ENCODE assay signal across 11 cellular contexts in genomic region chr3:152380048-152380447, GRCh38.
DNase-seq lines count a peak whose midpoint lies in the region; ATAC-seq and TF ChIP-seq lines count a peak whose summit lies in the region.
"Had no signal": no experiment of that assay in that cellular context is flagged by ENCODE, and none has a peak within 500 bp of the region (broad histone marks: within the 10 kb centered on the region; RNA-seq: fewer than 3 reads in every experiment).

No MANE protein-coding gene starts in this region.

- no peaks in the 10 kb centered on the region for H3K9me3 Mint-ChIP-seq in activated naive CD4-positive, alpha-beta T cell treated with anti-CD3 and anti-CD28 coated beads, Interleukin-2, amount 50 U/mL, for 24 hours
- no peaks in the 10 kb centered on the region for H3K9me3 Mint-ChIP-seq in activated T-helper 2 cell treated with anti-CD3 and anti-CD28 coated beads, Interferon-gamma antibody, Interleukin-2, Interleukin-4, amounts not matched to agents 10 μg/mL and 5 μg/mL and 100 μg/mL, durations not matched to agents 14 hours and 24 hours and 36 hours
- no peaks in the 10 kb centered on the region for H3K9me3 Mint-ChIP-seq in endothelial cell (ENCODE audit: unreplicated experiment)

- no peak overlapping the region for H2AK5ac ChIP-seq in mesendoderm (ENCODE audit: low read length)

- H4K5ac ChIP-seq in mesendoderm (ENCODE audit: low read length) = no peak overlapping the region

- H3K27ac ChIP-seq in lower lobe of right lung = peak overlapping the region; percentile 58
- H3K27ac ChIP-seq in tibial artery = peak overlapping the region; percentile 60 to 87
- no peak overlapping the region for H3K27ac ChIP-seq in mesendoderm (ENCODE audit: low read depth, low read length)

- H3K27ac Mint-ChIP-seq in activated naive CD4-positive, alpha-beta T cell treated with anti-CD3 and anti-CD28 coated beads, Interleukin-2, amount 50 U/mL, for 24 hours = peak overlapping the region; percentile 94
- H3K27ac Mint-ChIP-seq in activated T-helper 2 cell treated with anti-CD3 and anti-CD28 coated beads, Interferon-gamma antibody, Interleukin-2, Interleukin-4, amounts not matched to agents 10 μg/mL and 5 μg/mL and 100 μg/mL, durations not matched to agents 14 hours and 24 hours and 36 hours = peak overlapping the region; percentile 47
- H3K27ac Mint-ChIP-seq in endothelial cell (ENCODE audit: unreplicated experiment) = no peak overlapping the region

- no CpG with 5 or more reads among the region's 4 CpGs for WGBS in mesendoderm (ENCODE audit: extremely low coverage, insufficient coverage, low lambda C conversion rate)

- H3K9me3 ChIP-seq in lower lobe of right lung (no peaks in the 10 kb centered on the region), tibial artery (no peaks in the 10 kb centered on the region)

- peaks cover 90% of the 10 kb centered on the region for H3K4me1 Mint-ChIP-seq in activated naive CD4-positive, alpha-beta T cell treated with anti-CD3 and anti-CD28 coated beads, Interleukin-2, amount 50 U/mL, for 24 hours
- H3K4me1 Mint-ChIP-seq in activated T-helper 2 cell treated with anti-CD3 and anti-CD28 coated beads, Interferon-gamma antibody, Interleukin-2, Interleukin-4, amounts not matched to agents 10 μg/mL and 5 μg/mL and 100 μg/mL, durations not matched to agents 14 hours and 24 hours and 36 hours (ENCODE audit: low read depth) = peaks cover 45% of the 10 kb centered on the region
- H3K4me1 Mint-ChIP-seq in endothelial cell (ENCODE audit: unreplicated experiment) = peaks cover 23% of the 10 kb centered on the region

- H4K8ac ChIP-seq in mesendoderm (ENCODE audit: low read depth, low read length) = no peak overlapping the region

- H3K27me3 ChIP-seq in lower lobe of right lung (ENCODE audit: low read depth) (no peaks in the 10 kb centered on the region), tibial artery (no peaks in the 10 kb centered on the region), mesendoderm (ENCODE audit: insufficient read depth, low read length, poor library complexity) (no peaks in the 10 kb centered on the region)

- DNase-seq in activated naive CD4-positive, alpha-beta T cell (lab: John Stamatoyannopoulos, UW) = no peak
- no peak for DNase-seq in activated T-helper 2 cell treated with anti-CD3 and anti-CD28 coated beads, Interferon-gamma antibody, Interleukin-2, Interleukin-4, amounts not matched to agents 10 μg/mL and 5 μg/mL and 100 μg/mL, durations not matched to agents 14 hours and 24 hours and 36 hours (ENCODE audit: low spot score)
- no peak for DNase-seq in lower lobe of right lung
- DNase-seq in tibial artery = no peak
- no peak for DNase-seq in nucleus accumbens (lab: John Stamatoyannopoulos, UW)
- DNase-seq in mesendoderm = no peak
- no peak for DNase-seq in endothelial cell (ENCODE audit: low spot score)
- DNase-seq: activated CD8-positive, alpha-beta memory T cell treated with anti-CD3 and anti-CD28 coated beads, Interleukin-2, amount 50 U/mL, for 48 hours; H7; NK-92 treated with Interleukin-12 subunit alpha and Interleukin-12 subunit beta, amount 100 ng/mL, for 24 hours had no signal

- H3K18ac ChIP-seq in mesendoderm (ENCODE audit: low read length) = no peak overlapping the region

- H2BK120ac ChIP-seq in mesendoderm (ENCODE audit: low read depth, low read length) = no peak overlapping the region

- peaks cover 8% of the 10 kb centered on the region for H3K36me3 Mint-ChIP-seq in activated naive CD4-positive, alpha-beta T cell treated with anti-CD3 and anti-CD28 coated beads, Interleukin-2, amount 50 U/mL, for 24 hours
- H3K36me3 Mint-ChIP-seq in activated T-helper 2 cell treated with anti-CD3 and anti-CD28 coated beads, Interferon-gamma antibody, Interleukin-2, Interleukin-4, amounts not matched to agents 10 μg/mL and 5 μg/mL and 100 μg/mL, durations not matched to agents 14 hours and 24 hours and 36 hours (ENCODE audit: low read depth) = peaks cover 38% of the 10 kb centered on the region
- H3K36me3 Mint-ChIP-seq in endothelial cell (ENCODE audit: low read depth, unreplicated experiment) = no peaks in the 10 kb centered on the region

- H3K27me3 Mint-ChIP-seq in activated naive CD4-positive, alpha-beta T cell treated with anti-CD3 and anti-CD28 coated beads, Interleukin-2, amount 50 U/mL, for 24 hours = no peaks in the 10 kb centered on the region
- H3K27me3 Mint-ChIP-seq in activated T-helper 2 cell treated with anti-CD3 and anti-CD28 coated beads, Interferon-gamma antibody, Interleukin-2, Interleukin-4, amounts not matched to agents 10 μg/mL and 5 μg/mL and 100 μg/mL, durations not matched to agents 14 hours and 24 hours and 36 hours (ENCODE audit: low read depth) = no peaks in the 10 kb centered on the region
- H3K27me3 Mint-ChIP-seq in endothelial cell (ENCODE audit: unreplicated experiment) = no peaks in the 10 kb centered on the region

- H3K9ac ChIP-seq in mesendoderm (ENCODE audit: low read length) = no peak overlapping the region

- H3K4ac ChIP-seq in mesendoderm (ENCODE audit: low read depth, low read length) = no peak overlapping the region

- H3K79me2 ChIP-seq in mesendoderm (ENCODE audit: control insufficient read depth, insufficient read depth, low read length) = no peaks in the 10 kb centered on the region

- ATAC-seq in lower lobe of right lung = no peak

- intact Hi-C loops in activated T-helper 2 cell treated with anti-CD3 and anti-CD28 coated beads, Interferon-gamma antibody, Interleukin-2, Interleukin-4, amounts not matched to agents 10 μg/mL and 5 μg/mL and 100 μg/mL, durations not matched to agents 14 hours and 24 hours and 36 hours (cut with micrococcal nuclease) = no loop called here
- intact Hi-C loops in lower lobe of right lung (cut with DNase I) = no loop called here
- intact Hi-C loops in tibial artery (cut with DNase I; ENCODE audit: low total_unique reads) = no loop called here

- no peak overlapping the region for H3K4me3 ChIP-seq in lower lobe of right lung
- H3K4me3 ChIP-seq in tibial artery = no peak overlapping the region
- H3K4me3 ChIP-seq in mesendoderm (ENCODE audit: low read length) = no peak overlapping the region

- no peak overlapping the region for H3K23ac ChIP-seq in mesendoderm (ENCODE audit: low read length)

- no peaks in the 10 kb centered on the region for H3K79me1 ChIP-seq in mesendoderm (ENCODE audit: low read length)

- H3K4me1 ChIP-seq in lower lobe of right lung (peaks cover 79% of the 10 kb centered on the region), tibial artery (peaks cover 0 to 100% (median 34%) of the 10 kb centered on the region in 4 donors), mesendoderm (ENCODE audit: control insufficient read depth, low read depth, low read length) (no peaks in the 10 kb centered on the region)

- no peaks in the 10 kb centered on the region for H3K36me3 ChIP-seq in lower lobe of right lung
- H3K36me3 ChIP-seq in tibial artery = peaks cover 0 to 3% (median 0%) of the 10 kb centered on the region in 3 donors
- H3K36me3 ChIP-seq in mesendoderm (ENCODE audit: control insufficient read depth, insufficient read depth, low read length) = no peaks in the 10 kb centered on the region

- no peak overlapping the region for H2BK15ac ChIP-seq in mesendoderm (replicated peaks; ENCODE audit: low read depth)

- H3K4me2 ChIP-seq in mesendoderm (ENCODE audit: low read length) = no peak overlapping the region

- TF ChIP-seq CTCF in lower lobe of right lung (IDR thresholded peaks at IDR 0.05) = no peak
- no peak for TF ChIP-seq CTCF in tibial artery (IDR thresholded peaks at IDR 0.05)
- TF ChIP-seq CTCF in endothelial cell (IDR thresholded peaks at IDR 0.05; ENCODE audit: unreplicated experiment) = no peak

- H2BK5ac ChIP-seq in mesendoderm (ENCODE audit: low read length) = no peak overlapping the region

- H3K56ac ChIP-seq in mesendoderm (ENCODE audit: low read length) = no peak overlapping the region

- H3K4me3 Mint-ChIP-seq in activated naive CD4-positive, alpha-beta T cell treated with anti-CD3 and anti-CD28 coated beads, Interleukin-2, amount 50 U/mL, for 24 hours = peak overlapping the region; percentile 56
- no peak overlapping the region for H3K4me3 Mint-ChIP-seq in activated T-helper 2 cell treated with anti-CD3 and anti-CD28 coated beads, Interferon-gamma antibody, Interleukin-2, Interleukin-4, amounts not matched to agents 10 μg/mL and 5 μg/mL and 100 μg/mL, durations not matched to agents 14 hours and 24 hours and 36 hours (ENCODE audit: low read depth)
- H3K4me3 Mint-ChIP-seq in endothelial cell (ENCODE audit: unreplicated experiment) = no peak overlapping the region
